10 cellular contexts compared by ENCODE assay signal in genomic region chr5:132498152-132498551, GRCh38. TPM values are rescaled to one million over a fixed set of nuclear protein-coding genes. Genes with fewer than 3 reads are reported as not detected.
DNase-seq lines count a peak whose midpoint lies in the region; ATAC-seq, FAIRE-seq and TF ChIP-seq lines count a peak whose summit lies in the region.
"Had no signal": no experiment of that assay in that cellular context is flagged by ENCODE, and none has a peak within 500 bp of the region (broad histone marks: within the 10 kb centered on the region; RNA-seq: fewer than 3 reads in every experiment).

No MANE protein-coding gene starts in this region.

- H3K4me2 ChIP-seq in K562 (ENCODE audit: insufficient read depth, low read length) (no peak overlapping the region), Karpas-422 (ENCODE audit: low read depth, low read length, poor library complexity, severe bottlenecking) (no peak overlapping the region)

- in situ Hi-C loops in K562 (cut with MboI), result loop anchor here (5.0 to 10.0 kb wide), 3 partner anchors 113 to 431 kb away; no protein-coding TSS in a partner anchor

- no peaks in the 10 kb centered on the region for H3K9me3 ChIP-seq in K562 (replicated peaks; ENCODE audit: control insufficient read depth, insufficient read depth, low read depth, low read length)
- no peaks in the 10 kb centered on the region for H3K9me3 ChIP-seq in A673 (ENCODE audit: low read depth, low read length, poor library complexity, severe bottlenecking)
- no peaks in the 10 kb centered on the region for H3K9me3 ChIP-seq in Karpas-422 (ENCODE audit: low read length)

- POLR2A ChIA-PET in K562 (lab: Yijun Ruan, JAX) (interaction anchor here (0.5 to 2.1 kb wide), 10 partner anchors 8 to 396 kb away, joined by 3 to 6 read pairs (median 3); no protein-coding TSS in a partner anchor), A673 (lab: Charles Lee; ENCODE audit: low non-redundant PET) (no interaction called here)

- H4K20me1 ChIP-seq in K562 (replicated peaks; ENCODE audit: control insufficient read depth, insufficient read depth, low read length), result no peaks in the 10 kb centered on the region
- no peaks in the 10 kb centered on the region; the same call in 1 of the 2 replicates for H4K20me1 ChIP-seq in Karpas-422 (ENCODE audit: insufficient read depth, low read depth, low read length)

- H3K36me3 Mint-ChIP-seq in activated naive CD4-positive, alpha-beta T cell treated with anti-CD3 and anti-CD28 coated beads for 36 hours (ENCODE audit: low read depth), result no peaks in the 10 kb centered on the region
- H3K36me3 Mint-ChIP-seq in memory B cell (no peaks in the 10 kb centered on the region), type B pancreatic cell (no peaks in the 10 kb centered on the region)

- FAIRE-seq in K562 (lab: Jason Lieb, UNC), result no peak
- FAIRE-seq: endometrium had no signal

- peak overlapping the region in 1 of 2 experiments; percentile 88; a peak in 1 of 4 replicates for H3K9ac ChIP-seq in K562 (ENCODE audit: insufficient read depth in 1 of 2, low read depth in 2 of 2, low read length in 2 of 2)
- no peak overlapping the region for H3K9ac ChIP-seq in Karpas-422 (ENCODE audit: low read length)

- no peak overlapping the region for H2AFZ ChIP-seq in K562 (ENCODE audit: low read depth, low read length)
- no peak overlapping the region for H2AFZ ChIP-seq in Karpas-422 (ENCODE audit: low read length)

- H3K4me1 ChIP-seq in K562 (replicated peaks in 1 of 2; ENCODE audit: control insufficient read depth in 2 of 2, insufficient read depth in 2 of 2, low read length in 2 of 2) (peaks cover 36 to 57% of the 10 kb centered on the region in 2 experiments), A673 (ENCODE audit: insufficient read depth, low read length, poor library complexity, severe bottlenecking) (peaks cover 11% of the 10 kb centered on the region), Karpas-422 (ENCODE audit: low read length) (peaks cover 22% of the 10 kb centered on the region)

- H3K79me2 ChIP-seq in K562 (ENCODE audit: control insufficient read depth, insufficient read depth, low read length) (no peaks in the 10 kb centered on the region), Karpas-422 (ENCODE audit: low read length) (no peaks in the 10 kb centered on the region)

- TF ChIP-seq POLR2A in K562 (conservative IDR thresholded peaks at IDR 0.05), result no peak

- CTCF ChIA-PET in activated naive CD4-positive, alpha-beta T cell treated with anti-CD3 and anti-CD28 coated beads for 36 hours (lab: Charles Lee), result interaction anchor here (0.9 to 13.3 kb wide), 9 partner anchors 11 to 258 kb away, joined by 3 to 466 read pairs (median 13); no protein-coding TSS in a partner anchor
- CTCF ChIA-PET in K562 (lab: Yijun Ruan, JAX; ENCODE audit: low intra/inter-chr PET ratio) (interaction anchor here (1.7 to 2.1 kb wide), 2 partner anchors 111 to 113 kb away, joined by 4 to 6 read pairs; no protein-coding TSS in a partner anchor), A673 (lab: Charles Lee) (no interaction called here)

- no peak for TF ChIP-seq EP300 in K562 (IDR thresholded peaks at IDR 0.05; ENCODE audit: low read length)

- no peak overlapping the region for H3K27ac ChIP-seq in K562 (ENCODE audit: extremely low read depth, low read depth, low read length)
- H3K27ac ChIP-seq in A673 (ENCODE audit: low read depth, low read length, poor library complexity, severe bottlenecking), result no peak overlapping the region
- no peak overlapping the region for H3K27ac ChIP-seq in Karpas-422 (ENCODE audit: low read length)

- H3K9me1 ChIP-seq in K562 (ENCODE audit: control insufficient read depth, insufficient read depth, low read length), result no peaks in the 10 kb centered on the region

- TF ChIP-seq RAD21 in K562 (CRISPR knock-in tag; conservative IDR thresholded peaks at IDR 0.05 in 1 of 2, IDR thresholded peaks at IDR 0.05 in 1 of 2), result no peak

- H3K27me3 Mint-ChIP-seq in activated naive CD4-positive, alpha-beta T cell treated with anti-CD3 and anti-CD28 coated beads for 36 hours (ENCODE audit: low read depth), result no peaks in the 10 kb centered on the region
- no peaks in the 10 kb centered on the region for H3K27me3 Mint-ChIP-seq in memory B cell
- peaks cover 8% of the 10 kb centered on the region for H3K27me3 Mint-ChIP-seq in type B pancreatic cell

- H3K36me3 ChIP-seq in K562 (ENCODE audit: control insufficient read depth, insufficient read depth, low read length) (no peaks in the 10 kb centered on the region), A673 (ENCODE audit: insufficient read depth, low read length, poor library complexity, severe bottlenecking) (no peaks in the 10 kb centered on the region), H7 (replicated peaks; ENCODE audit: control insufficient read depth, insufficient read depth, low read length) (no peaks in the 10 kb centered on the region), Karpas-422 (ENCODE audit: insufficient read depth, low read length) (no peaks in the 10 kb centered on the region)

- ATAC-seq in K562 (no peak), memory B cell (ENCODE audit: low read depth) (no peak)

- no peak overlapping the region for H3K27ac Mint-ChIP-seq in activated naive CD4-positive, alpha-beta T cell treated with anti-CD3 and anti-CD28 coated beads for 36 hours
- H3K27ac Mint-ChIP-seq in memory B cell (peak overlapping the region; percentile 96), type B pancreatic cell (peak overlapping the region; percentile 69)

- peaks cover 41% of the 10 kb centered on the region for H3K4me1 Mint-ChIP-seq in activated naive CD4-positive, alpha-beta T cell treated with anti-CD3 and anti-CD28 coated beads for 36 hours (ENCODE audit: low read depth)
- H3K4me1 Mint-ChIP-seq in memory B cell, result peaks cover 52% of the 10 kb centered on the region
- H3K4me1 Mint-ChIP-seq in type B pancreatic cell (ENCODE audit: unreplicated experiment), result peaks cover 5% of the 10 kb centered on the region

- DNase-seq in activated naive CD4-positive, alpha-beta T cell treated with anti-CD3 and anti-CD28 coated beads, Interleukin-2, amount 50 U/mL, for 16 hours, result peak; percentile 9
- DNase-seq in activated naive CD4-positive, alpha-beta T cell treated with anti-CD3 and anti-CD28 coated beads for 36 hours, result no peak
- no peak for DNase-seq in K562 (ENCODE audit: extremely low read depth in 1 of 4, low spot score in 3 of 4)
- peak in 1 of 2 donors; percentile 12 for DNase-seq in memory B cell (ENCODE audit: low spot score in 2 of 2)
- DNase-seq in type B pancreatic cell (ENCODE audit: extremely low spot score, unreplicated experiment), result peak; percentile 66
- no peak for DNase-seq in A673 (ENCODE audit: low spot score)
- no peak for DNase-seq in H7
- DNase-seq in Karpas-422, result no peak

- no peaks in the 10 kb centered on the region for H3K9me2 ChIP-seq in Karpas-422 (replicated peaks; ENCODE audit: insufficient read depth, low read length)

- intact Hi-C loops in activated naive CD4-positive, alpha-beta T cell treated with anti-CD3 and anti-CD28 coated beads for 36 hours (cut with micrococcal nuclease), result loop anchor here (10.0 kb wide), 2 partner anchors 703 to 1113 kb away; partner anchors contain the start of gene FNIP1
- intact Hi-C loops in K562 (cut with micrococcal nuclease) (no loop called here), A673 (cut with micrococcal nuclease; ENCODE audit: unreplicated experiment) (loop anchor here (10.0 kb wide), 1 partner anchor 313 kb away; no protein-coding TSS in a partner anchor)

- no peaks in the 10 kb centered on the region for H3K9me3 Mint-ChIP-seq in activated naive CD4-positive, alpha-beta T cell treated with anti-CD3 and anti-CD28 coated beads for 36 hours
- H3K9me3 Mint-ChIP-seq in memory B cell, result no peaks in the 10 kb centered on the region
- H3K9me3 Mint-ChIP-seq in type B pancreatic cell, result no peaks in the 10 kb centered on the region

- BruUV-seq in K562 (replicated peaks; lab: Mats Ljungman, UMichigan) (no TSS peak), A673 (replicated peaks; lab: Mats Ljungman, UMichigan) (no TSS peak)

- H3K27me3 ChIP-seq in K562 (ENCODE audit: control insufficient read depth in 2 of 2, insufficient read depth in 2 of 2, low read length in 2 of 2) (no peaks in the 10 kb centered on the region), A673 (replicated peaks; ENCODE audit: insufficient read depth, low read depth, low read length, poor library complexity) (no peaks in the 10 kb centered on the region), H7 (ENCODE audit: control insufficient read depth, insufficient read depth, low read length) (peaks cover 2% of the 10 kb centered on the region; the same call in 1 of the 2 replicates), Karpas-422 (ENCODE audit: low read length) (no peaks in the 10 kb centered on the region)

- TF ChIP-seq CTCF in K562 (IDR thresholded peaks at IDR 0.05 in 2 of 3, conservative IDR thresholded peaks at IDR 0.05 in 1 of 3; ENCODE audit: insufficient read depth in 2 of 3, low read depth in 1 of 3, low read length in 3 of 3) (no peak), type B pancreatic cell (conservative IDR thresholded peaks at IDR 0.05) (no peak), A673 (conservative IDR thresholded peaks at IDR 0.05; ENCODE audit: low read depth, low read length) (no peak)

- no peak overlapping the region for H3K4me3 Mint-ChIP-seq in activated naive CD4-positive, alpha-beta T cell treated with anti-CD3 and anti-CD28 coated beads for 36 hours
- H3K4me3 Mint-ChIP-seq in memory B cell (no peak overlapping the region), type B pancreatic cell (no peak overlapping the region)

- H3K4me3 ChIP-seq in K562 (no peak overlapping the region), A673 (ENCODE audit: low read depth, low read length, poor library complexity, severe bottlenecking) (no peak overlapping the region), H7 (ENCODE audit: insufficient read depth, low read depth, low read length) (no peak overlapping the region), Karpas-422 (ENCODE audit: low read length) (no peak overlapping the region)

- WGBS in K562 (ENCODE audit: insufficient coverage, low coverage, missing lambda C conversion rate), result 89% methylated on average over 3 of the region's 3 CpGs

RNA-seq across cellular contexts. Expression of gene IRF1, which starts 7.6 kb away (rescaled TPM):
- total RNA-seq in activated naive CD4-positive, alpha-beta T cell treated with anti-CD3 and anti-CD28 coated beads for 36 hours, result 10 to 100 TPM; 84.3 to 88.4 TPM
- 28.2 and 57.3 TPM in 2 replicates for total RNA-seq in K562 (2011; cell fraction: chromatin; rRNA removed; ENCODE audit: low replicate concordance)
- total RNA-seq in K562 (2011; cell fraction: nucleolus; rRNA removed), result 33.9 and 37.9 TPM in 2 replicates
- 29.7 and 35.8 TPM in 2 replicates for total RNA-seq in K562 (2011; cell fraction: nucleoplasm; rRNA removed)
- total RNA-seq in K562 (2014; rRNA removed) (3.0 and 4.4 TPM in 2 replicates), K562 (2014; rRNA removed; fragmentation: Illumina TruSeq; extraction: Trizol) (4.4 and 6.1 TPM in 2 replicates), K562 (2015; rRNA removed; fragmentation: Illumina TruSeq; extraction: Trizol) (7.4 and 8.2 TPM in 2 replicates), K562 (2021) (10.6 and 12.3 TPM in 2 replicates), type B pancreatic cell (ENCODE audit: low replicate concordance) (50.1 and 77.4 TPM in 2 replicates), A673 (2021) (5.7 and 6.9 TPM in 2 replicates)
- polyA plus RNA-seq in K562 (2011; rRNA removed) (4.9 and 5.4 TPM in 2 replicates), K562 (2014; fragmentation: Illumina TruSeq; extraction: Trizol) (5.3 and 7.3 TPM in 2 replicates), K562 (2014; fragmentation: Nextera tagmentation; extraction: Ambion mirVana) (1 to 10 TPM; 1.1 to 1.3 TPM), K562 (2014; rRNA removed) (5.9 and 6.0 TPM in 2 replicates)
- polyA plus RNA-seq in K562 (2011; cell fraction: cytosol; rRNA removed), result 3.6 and 5.0 TPM in 2 replicates
- polyA plus RNA-seq in K562 (2011; cell fraction: nucleus; rRNA removed), result 12.7 and 17.0 TPM in 2 replicates
- 7.0 and 22.7 TPM in 2 replicates for polyA plus RNA-seq in K562 (2012)
- 14.3 and 15.6 TPM in 2 replicates for polyA minus RNA-seq in K562 (2011; rRNA and poly(A)+ RNA removed)
- polyA minus RNA-seq in K562 (2011; cell fraction: cytosol; rRNA and poly(A)+ RNA removed), result 4.2 and 9.4 TPM in 2 replicates
- polyA minus RNA-seq in K562 (2011; cell fraction: nucleus; rRNA and poly(A)+ RNA removed), result 19.7 and 23.8 TPM in 2 replicates
- 4.5 and 6.5 TPM in 2 replicates for total RNA-seq in H7 (2014; rRNA removed; shearing (Covaris generic))
- 4.8 and 7.3 TPM in 2 replicates for total RNA-seq in Karpas-422 (2014; rRNA removed; shearing (Covaris generic); ENCODE audit: low replicate concordance)

RNA-seq across cellular contexts. Expression of gene IL5, which starts 45.2 kb away (rescaled TPM):
- total RNA-seq in activated naive CD4-positive, alpha-beta T cell treated with anti-CD3 and anti-CD28 coated beads for 36 hours, result not detected
- not detected in 2 replicates for total RNA-seq in K562 (2011; cell fraction: chromatin; rRNA removed; ENCODE audit: low replicate concordance)
- total RNA-seq in K562 (2011; cell fraction: nucleolus; rRNA removed), result not detected in 2 replicates
- total RNA-seq in K562 (2011; cell fraction: nucleoplasm; rRNA removed), result not detected in 2 replicates
- total RNA-seq in K562 (2014; rRNA removed), result not detected in 2 replicates
- not detected in 2 replicates for total RNA-seq in K562 (2014; rRNA removed; fragmentation: Illumina TruSeq; extraction: Trizol)
- total RNA-seq in K562 (2015; rRNA removed; fragmentation: Illumina TruSeq; extraction: Trizol), result not detected in 2 replicates
- not detected in 2 replicates for total RNA-seq in K562 (2021)
- polyA plus RNA-seq in K562 (2011; rRNA removed), result not detected in 2 replicates
- not detected in 2 replicates for polyA plus RNA-seq in K562 (2011; cell fraction: cytosol; rRNA removed)
- polyA plus RNA-seq in K562 (2011; cell fraction: nucleus; rRNA removed), result not detected in 2 replicates
- not detected in 2 replicates for polyA plus RNA-seq in K562 (2012)
- polyA plus RNA-seq in K562 (2014; fragmentation: Illumina TruSeq; extraction: Trizol), result not detected in 2 replicates
- not detected for polyA plus RNA-seq in K562 (2014; fragmentation: Nextera tagmentation; extraction: Ambion mirVana)
- 0.15 and 0.44 TPM in 2 replicates for polyA plus RNA-seq in K562 (2014; rRNA removed)
- polyA minus RNA-seq in K562 (2011; rRNA and poly(A)+ RNA removed), result not detected in 2 replicates
- not detected in 2 replicates for polyA minus RNA-seq in K562 (2011; cell fraction: cytosol; rRNA and poly(A)+ RNA removed)
- polyA minus RNA-seq in K562 (2011; cell fraction: nucleus; rRNA and poly(A)+ RNA removed), result not detected in 2 replicates
- not detected in 2 replicates for total RNA-seq in type B pancreatic cell (ENCODE audit: low replicate concordance)
- total RNA-seq in A673 (2021), result not detected in 2 replicates
- not detected in 2 replicates for total RNA-seq in H7 (2014; rRNA removed; shearing (Covaris generic))
- not detected in 2 replicates for total RNA-seq in Karpas-422 (2014; rRNA removed; shearing (Covaris generic); ENCODE audit: low replicate concordance)
- total RNA-seq: subcutaneous adipose tissue had no signal

RNA-seq across cellular contexts. Expression of gene RAD50, which starts 58.6 kb away (rescaled TPM):
- 10 to 100 TPM; 39.1 to 42.4 TPM for total RNA-seq in activated naive CD4-positive, alpha-beta T cell treated with anti-CD3 and anti-CD28 coated beads for 36 hours
- 20.6 and 112 TPM in 2 replicates for total RNA-seq in K562 (2011; cell fraction: chromatin; rRNA removed; ENCODE audit: low replicate concordance)
- 12.8 and 17.9 TPM in 2 replicates for total RNA-seq in K562 (2011; cell fraction: nucleolus; rRNA removed)
- 35.8 and 50.8 TPM in 2 replicates for total RNA-seq in K562 (2011; cell fraction: nucleoplasm; rRNA removed)
- 30.7 and 31.6 TPM in 2 replicates for total RNA-seq in K562 (2014; rRNA removed)
- 60.5 and 71.2 TPM in 2 replicates for total RNA-seq in K562 (2014; rRNA removed; fragmentation: Illumina TruSeq; extraction: Trizol)
- 66.0 and 74.2 TPM in 2 replicates for total RNA-seq in K562 (2015; rRNA removed; fragmentation: Illumina TruSeq; extraction: Trizol)
- total RNA-seq in K562 (2021), result 46.9 and 54.5 TPM in 2 replicates
- polyA plus RNA-seq in K562 (2011; rRNA removed), result 41.7 and 44.1 TPM in 2 replicates
- polyA plus RNA-seq in K562 (2011; cell fraction: cytosol; rRNA removed), result 6.1 and 17.2 TPM in 2 replicates
- polyA plus RNA-seq in K562 (2011; cell fraction: nucleus; rRNA removed), result 42.9 and 70.5 TPM in 2 replicates
- polyA plus RNA-seq in K562 (2012), result 32.0 and 35.3 TPM in 2 replicates
- 52.4 and 54.4 TPM in 2 replicates for polyA plus RNA-seq in K562 (2014; fragmentation: Illumina TruSeq; extraction: Trizol)
- 10 to 100 TPM; 15.3 to 18.0 TPM for polyA plus RNA-seq in K562 (2014; fragmentation: Nextera tagmentation; extraction: Ambion mirVana)
- polyA plus RNA-seq in K562 (2014; rRNA removed), result 35.6 and 39.5 TPM in 2 replicates
- 128 and 144 TPM in 2 replicates for polyA minus RNA-seq in K562 (2011; rRNA and poly(A)+ RNA removed)
- 29.1 and 30.0 TPM in 2 replicates for polyA minus RNA-seq in K562 (2011; cell fraction: cytosol; rRNA and poly(A)+ RNA removed)
- polyA minus RNA-seq in K562 (2011; cell fraction: nucleus; rRNA and poly(A)+ RNA removed), result 38.4 and 64.6 TPM in 2 replicates
- 41.3 and 50.1 TPM in 2 replicates for total RNA-seq in type B pancreatic cell (ENCODE audit: low replicate concordance)
- 43.6 and 45.2 TPM in 2 replicates for total RNA-seq in A673 (2021)
- 11.4 and 19.5 TPM in 2 replicates for total RNA-seq in H7 (2014; rRNA removed; shearing (Covaris generic))
- total RNA-seq in Karpas-422 (2014; rRNA removed; shearing (Covaris generic); ENCODE audit: low replicate concordance), result 37.3 and 72.6 TPM in 2 replicates

Comparison
In these comparisons a context has a peak if more than half of its experiments do, and no peak if none do; other contexts are left out.
1. DNase-seq: peak in activated naive CD4-positive, alpha-beta T cell treated with anti-CD3 and anti-CD28 coated beads, Interleukin-2, amount 50 U/mL, for 16 hours (single experiment) and type B pancreatic cell (single experiment); none in activated naive CD4-positive, alpha-beta T cell treated with anti-CD3 and anti-CD28 coated beads for 36 hours (single experiment), K562 (0 of 4), A673 (single experiment), H7 (single experiment) and Karpas-422 (single experiment).